In genomic region chr9:90964101-90965020, GRCh38 we compare ENCODE assay signal across 7 cellular contexts.
DNase-seq lines count a peak whose midpoint lies in the region; ATAC-seq and TF ChIP-seq lines count a peak whose summit lies in the region.

No MANE protein-coding gene starts in this region.

- no peaks in the 10 kb centered on the region for H4K20me1 ChIP-seq in smooth muscle cell (ENCODE audit: low read depth)

- TF ChIP-seq CTCF in GM13976 (IDR thresholded peaks at IDR 0.05; ENCODE audit: borderline replicate concordance, control extremely low read depth, extremely low read depth, insufficient read depth, missing control alignments) (no peak), fibroblast of the aortic adventitia (IDR thresholded peaks at IDR 0.05; ENCODE audit: insufficient read depth, low read length) (peak; percentile 23), smooth muscle cell (IDR thresholded peaks at IDR 0.05; ENCODE audit: borderline replicate concordance, insufficient read depth, poor library complexity, severe bottlenecking) (peak; percentile 28)

- peak overlapping the region; percentile 49 for H3K9ac ChIP-seq in smooth muscle cell (ENCODE audit: low read depth)

- H3K79me2 ChIP-seq in smooth muscle cell (ENCODE audit: low read depth): no peaks in the 10 kb centered on the region

- peak; percentile 38 for DNase-seq in GM13976 (ENCODE audit: low spot score)
- DNase-seq in NCI-H187 treated with DMSO at 0.1 percent for 48 hours (lab: John Stamatoyannopoulos, UW): peak; percentile 49
- DNase-seq in fibroblast of the aortic adventitia (ENCODE audit: low read depth): peak; percentile 33
- DNase-seq in smooth muscle cell (lab: John Stamatoyannopoulos, UW; ENCODE audit: unreplicated experiment): no peak

- H3K4me3 ChIP-seq in fibroblast of the aortic adventitia (ENCODE audit: low read depth, low read length) (no peak overlapping the region), smooth muscle cell (no peak overlapping the region)

- 28% methylated on average over 26 of the region's 26 CpGs for WGBS in smooth muscle cell (ENCODE audit: low lambda C conversion rate)

- peak overlapping the region; percentile 95 for H3K27ac ChIP-seq in smooth muscle cell (ENCODE audit: low read depth)

- H2AFZ ChIP-seq in smooth muscle cell (ENCODE audit: low read depth): peak overlapping the region; percentile 34

- no peaks in the 10 kb centered on the region for H3K27me3 ChIP-seq in smooth muscle cell (ENCODE audit: low read depth)

- H3K4me2 ChIP-seq in smooth muscle cell: peak overlapping the region; percentile 73

- ATAC-seq in GM21619 (IDR thresholded peaks at IDR 0.05; ENCODE audit: unreplicated experiment) (no peak), GM21367 (IDR thresholded peaks at IDR 0.05; ENCODE audit: unreplicated experiment) (no peak), HG03039 (IDR thresholded peaks at IDR 0.05; ENCODE audit: unreplicated experiment) (no peak)

- H3F3A ChIP-seq in smooth muscle cell (ENCODE audit: low read depth): peaks cover 24% of the 10 kb centered on the region

- H3K4me1 ChIP-seq in smooth muscle cell (ENCODE audit: low read depth): peaks cover 24% of the 10 kb centered on the region

- in situ Hi-C loops in GM13976 (cut with MboI; ENCODE audit: low sequenced_read_pairs, unreplicated experiment): no loop called here

- H3K9me3 ChIP-seq in smooth muscle cell (replicated peaks; ENCODE audit: low read depth): no peaks in the 10 kb centered on the region

- no peaks in the 10 kb centered on the region for H3K36me3 ChIP-seq in smooth muscle cell (ENCODE audit: low read depth)
